26 cellular contexts compared by ENCODE assay signal in the genomic region with DNA sequence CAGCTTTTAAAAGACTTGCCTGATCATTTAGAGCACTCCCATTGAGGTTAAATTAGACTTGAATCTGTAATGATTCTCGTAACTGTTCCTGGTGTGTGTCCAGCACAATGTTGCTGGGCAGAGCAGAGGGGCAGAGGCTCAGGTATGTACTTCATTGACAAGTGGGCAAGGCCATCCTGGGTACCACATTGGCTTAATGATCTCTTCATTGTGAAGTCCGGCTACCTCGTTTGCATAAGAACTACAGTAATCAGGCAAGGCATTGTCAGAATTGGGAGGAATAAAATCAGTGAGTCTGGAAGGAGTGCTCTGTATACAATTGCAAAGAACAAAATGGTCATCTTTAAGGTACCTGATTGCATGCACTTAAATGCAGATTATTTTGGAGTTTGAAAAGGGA. TPM values are rescaled to one million over a fixed set of nuclear protein-coding genes. Genes with fewer than 3 reads are reported as not detected.
DNase-seq lines count a peak whose midpoint lies in the region; ATAC-seq, FAIRE-seq and TF ChIP-seq lines count a peak whose summit lies in the region.
"Had no signal": no experiment of that assay in that cellular context is flagged by ENCODE, and none has a peak within 500 bp of the region (broad histone marks: within the 10 kb centered on the region; RNA-seq: fewer than 3 reads in every experiment).

No MANE protein-coding gene starts in this region.

- peaks cover 66% of the 10 kb centered on the region for H3K4me1 Mint-ChIP-seq in central memory CD8-positive, alpha-beta T cell
- peaks cover 53 to 91% of the 10 kb centered on the region in 2 donors for H3K4me1 Mint-ChIP-seq in stimulated activated naive B cell treated with anti-CD40 and anti-IgM and Interleukin-4, amounts not matched to agents 10 μg/mL and 1 μg/mL and 100 μg/mL, for 72 hours

- TF ChIP-seq CTCF in HepG2 (CRISPR knock-in tag; IDR thresholded peaks at IDR 0.05) (no peak), right lobe of liver (IDR thresholded peaks at IDR 0.05) (no peak), OCI-LY7 (conservative IDR thresholded peaks at IDR 0.05; ENCODE audit: low read length) (no peak)

- no peak for TF ChIP-seq POLR2A in HepG2 (IDR thresholded peaks at IDR 0.05; ENCODE audit: insufficient read depth in 1 of 2, low read depth in 2 of 2, low read length in 2 of 2)
- TF ChIP-seq POLR2A in right lobe of liver (IDR thresholded peaks at IDR 0.05) = no peak

- FAIRE-seq in HepG2 (lab: Jason Lieb, UNC) = no peak
- FAIRE-seq: colon, HTR-8/SVneo had no signal

- peaks cover 65% of the 10 kb centered on the region for H3K36me3 Mint-ChIP-seq in central memory CD8-positive, alpha-beta T cell (ENCODE audit: insufficient read depth)
- H3K36me3 Mint-ChIP-seq in stimulated activated naive B cell treated with anti-CD40 and anti-IgM and Interleukin-4, amounts not matched to agents 10 μg/mL and 1 μg/mL and 100 μg/mL, for 72 hours = peaks cover 56 to 80% of the 10 kb centered on the region in 2 donors

- intact Hi-C loops in HepG2 (cut with micrococcal nuclease; ENCODE audit: unreplicated experiment) (loop anchor here (10.0 kb wide), 2 partner anchors 265 to 385 kb away; no protein-coding TSS in a partner anchor), right lobe of liver (cut with DNase I) (no loop called here), OCI-LY7 (cut with micrococcal nuclease; ENCODE audit: unreplicated experiment) (no loop called here)

- H3K4me2 ChIP-seq in HepG2 (ENCODE audit: low read depth, low read length) (no peak overlapping the region), OCI-LY7 (ENCODE audit: low read length) (peak overlapping the region; percentile 25; the same call in 1 of the 2 replicates)

- no peak for TF ChIP-seq RAD21 in HepG2 (CRISPR knock-in tag; IDR thresholded peaks at IDR 0.05)

- no peak overlapping the region for H3K4me3 ChIP-seq in HepG2 (replicated peaks in 1 of 3; ENCODE audit: insufficient read depth in 1 of 3, low read depth in 2 of 3, low read length in 3 of 3)
- H3K4me3 ChIP-seq in right lobe of liver = no peak overlapping the region
- no peak overlapping the region for H3K4me3 ChIP-seq in OCI-LY7 (ENCODE audit: low read depth, low read length, poor library complexity, severe bottlenecking)
- H3K4me3 ChIP-seq: esophagus squamous epithelium, HAP-1, psoas muscle, tibial nerve had no signal

- no peak for TF ChIP-seq EP300 in HepG2 (IDR thresholded peaks at IDR 0.05; ENCODE audit: low read depth in 2 of 2, low read length in 2 of 2)
- no peak for TF ChIP-seq EP300 in HepG2 (CRISPR knock-in tag; IDR thresholded peaks at IDR 0.05; ENCODE audit: borderline replicate concordance)

- POLR2A ChIA-PET in HepG2 (lab: Yijun Ruan, JAX) (no interaction called here), OCI-LY7 (lab: Charles Lee) (no interaction called here)

- H3K9me3 Mint-ChIP-seq in central memory CD8-positive, alpha-beta T cell = no peaks in the 10 kb centered on the region
- H3K9me3 Mint-ChIP-seq in stimulated activated naive B cell treated with anti-CD40 and anti-IgM and Interleukin-4, amounts not matched to agents 10 μg/mL and 1 μg/mL and 100 μg/mL, for 72 hours = no peaks in the 10 kb centered on the region
- H3K9me3 Mint-ChIP-seq: CD14-positive monocyte; effector memory CD8-positive, alpha-beta T cell had no signal

- H3K4me1 ChIP-seq in HepG2 (ENCODE audit: insufficient read depth, low read length) (peaks cover 52% of the 10 kb centered on the region), right lobe of liver (peaks cover 0 to 7% (median 2%) of the 10 kb centered on the region in 4 donors), OCI-LY7 (ENCODE audit: insufficient read depth, low read length, poor library complexity, severe bottlenecking) (peaks cover 82% of the 10 kb centered on the region)

- ATAC-seq in HepG2 = no peak
- no peak for ATAC-seq in right lobe of liver
- ATAC-seq in central memory CD8-positive, alpha-beta T cell (replicated peaks; ENCODE audit: extremely low read depth, poor library complexity, severe bottlenecking) = no peak
- no peak for ATAC-seq in stimulated activated naive B cell treated with anti-CD40 and anti-IgM and Interleukin-4, amounts not matched to agents 10 μg/mL and 1 μg/mL and 100 μg/mL, for 72 hours (replicated peaks)
- ATAC-seq in GM21515 (IDR thresholded peaks at IDR 0.05; ENCODE audit: unreplicated experiment) = no peak
- no peak for ATAC-seq in GM21390 (IDR thresholded peaks at IDR 0.05; ENCODE audit: unreplicated experiment)
- ATAC-seq in HG03045 (IDR thresholded peaks at IDR 0.05; ENCODE audit: unreplicated experiment) = no peak
- ATAC-seq: effector memory CD8-positive, alpha-beta T cell; left colon; psoas muscle had no signal

- no peak overlapping the region for H3K4me3 Mint-ChIP-seq in central memory CD8-positive, alpha-beta T cell
- H3K4me3 Mint-ChIP-seq in stimulated activated naive B cell treated with anti-CD40 and anti-IgM and Interleukin-4, amounts not matched to agents 10 μg/mL and 1 μg/mL and 100 μg/mL, for 72 hours = no peak overlapping the region
- H3K4me3 Mint-ChIP-seq: CD14-positive monocyte; effector memory CD8-positive, alpha-beta T cell had no signal

- H3K27ac ChIP-seq in HepG2 (ENCODE audit: extremely low read length, insufficient read depth, low read length) (no peak overlapping the region), right lobe of liver (no peak overlapping the region), OCI-LY7 (ENCODE audit: low read depth, low read length, poor library complexity, severe bottlenecking) (no peak overlapping the region)
- H3K27ac ChIP-seq: esophagus squamous epithelium, neutrophil, psoas muscle, tibial nerve had no signal

- CTCF ChIA-PET in HepG2 (lab: Yijun Ruan, JAX; ENCODE audit: low intra/inter-chr PET ratio, low total read pairs) = no interaction called here
- CTCF ChIA-PET in OCI-LY7 (lab: Charles Lee; ENCODE audit: unreplicated experiment) = no interaction called here

- peaks cover 44% of the 10 kb centered on the region for H3K79me2 ChIP-seq in HepG2 (ENCODE audit: insufficient read depth, low read length)
- H3K79me2 ChIP-seq in OCI-LY7 (ENCODE audit: insufficient read depth, low read depth, low read length) = peaks cover 64% of the 10 kb centered on the region

- H4K20me1 ChIP-seq in HepG2 (ENCODE audit: insufficient read depth, low read length) (peaks cover 81% of the 10 kb centered on the region), OCI-LY7 (ENCODE audit: insufficient read depth, low read length) (peaks cover 66% of the 10 kb centered on the region)

- peak overlapping the region; percentile 44 for H3K27ac Mint-ChIP-seq in central memory CD8-positive, alpha-beta T cell (ENCODE audit: low read depth)
- peak overlapping the region; percentile 44 for H3K27ac Mint-ChIP-seq in stimulated activated naive B cell treated with anti-CD40 and anti-IgM and Interleukin-4, amounts not matched to agents 10 μg/mL and 1 μg/mL and 100 μg/mL, for 72 hours

- no peaks in the 10 kb centered on the region for H3K27me3 ChIP-seq in HepG2 (ENCODE audit: control insufficient read depth in 1 of 2, insufficient read depth in 2 of 2, low read length in 2 of 2)
- H3K27me3 ChIP-seq in right lobe of liver = no peaks in the 10 kb centered on the region
- H3K27me3 ChIP-seq: esophagus squamous epithelium, neutrophil, tibial nerve had no signal

- no peaks in the 10 kb centered on the region for H3K9me2 ChIP-seq in OCI-LY7 (ENCODE audit: insufficient read depth, low read length)

- H3K36me3 ChIP-seq in HepG2 (replicated peaks in 1 of 2; ENCODE audit: control insufficient read depth in 1 of 2, insufficient read depth in 2 of 2, low read length in 2 of 2) (peaks cover 28 to 71% of the 10 kb centered on the region in 2 experiments), right lobe of liver (peaks cover 7 to 72% (median 44%) of the 10 kb centered on the region in 4 donors), OCI-LY7 (ENCODE audit: insufficient read depth, low read length) (peaks cover 90% of the 10 kb centered on the region)

- H2AFZ ChIP-seq in HepG2 (ENCODE audit: low read length) (no peak overlapping the region), OCI-LY7 (ENCODE audit: low read length) (no peak overlapping the region)

- in situ Hi-C loops in HepG2 (cut with HindIII; ENCODE audit: extremely low pct_ligation_motif_present, low pct_unique_long_range_greater_than_20kb) = no loop called here

- DNase-seq in HepG2 (ENCODE audit: low spot score) (no peak), right lobe of liver (no peak), OCI-LY7 (ENCODE audit: low spot score) (no peak)
- no peak for DNase-seq in central memory CD8-positive, alpha-beta T cell (ENCODE audit: low spot score in 2 of 2)
- DNase-seq in stimulated activated naive B cell treated with anti-CD40 and anti-IgM and Interleukin-4, amounts not matched to agents 10 μg/mL and 1 μg/mL and 100 μg/mL, for 72 hours = no peak
- DNase-seq: activated CD4-positive, alpha-beta T cell treated with anti-CD3 and anti-CD28 coated beads for 1 hour; DMS53; effector memory CD8-positive, alpha-beta T cell; esophagus squamous epithelium; left colon; midbrain; NCI-H2081 treated with DMSO at 0.1 percent for 48 hours; psoas muscle; Right ventricle myocardium superior; stimulated activated CD4-positive, alpha-beta T cell treated with anti-CD3 and anti-CD28 coated beads, Interleukin-1b, Interleukin-23, amount 100 ng/mL, for 48 hours; stimulated activated naive CD4-positive, alpha-beta T cell treated with Interleukin-2 at 50 U/mL for 16 hours; SW 1271 had no signal

- no peak overlapping the region for H3K9ac ChIP-seq in HepG2 (ENCODE audit: insufficient read depth, low read depth, low read length)

- no peaks in the 10 kb centered on the region for H3K9me3 ChIP-seq in HepG2 (ENCODE audit: low read length)
- H3K9me3 ChIP-seq in right lobe of liver = no peaks in the 10 kb centered on the region
- no peaks in the 10 kb centered on the region for H3K9me3 ChIP-seq in OCI-LY7 (ENCODE audit: low read length)
- H3K9me3 ChIP-seq: esophagus squamous epithelium, HAP-1, neutrophil, psoas muscle, tibial nerve had no signal

- no peaks in the 10 kb centered on the region for H3K27me3 Mint-ChIP-seq in central memory CD8-positive, alpha-beta T cell
- H3K27me3 Mint-ChIP-seq in stimulated activated naive B cell treated with anti-CD40 and anti-IgM and Interleukin-4, amounts not matched to agents 10 μg/mL and 1 μg/mL and 100 μg/mL, for 72 hours = no peaks in the 10 kb centered on the region
- H3K27me3 Mint-ChIP-seq: effector memory CD8-positive, alpha-beta T cell had no signal

- BruUV-seq in HepG2 (replicated peaks; lab: Mats Ljungman, UMichigan) (no TSS peak), OCI-LY7 (replicated peaks; lab: Mats Ljungman, UMichigan) (no TSS peak)

- 97% methylated on average over 3 of the region's 3 CpGs for WGBS in HepG2 (ENCODE audit: low lambda C conversion rate)
- WGBS in right lobe of liver (ENCODE audit: insufficient coverage, low coverage, low lambda C conversion rate, missing lambda C conversion rate) = 69% methylated on average over 3 of the region's 3 CpGs

RNA-seq across cellular contexts. Expression of a gene that starts 6.1 kb away (rescaled TPM):
- total RNA-seq in HepG2 (2016; rRNA removed; fragmentation: Illumina TruSeq; extraction: Trizol) (2,690 and 3,176 TPM in 2 replicates), right lobe of liver (100 to 1,000 TPM; 406 to 921 (median 499) TPM), OCI-LY7 (2022) (2,059 and 2,387 TPM in 2 replicates)
- 3,443 and 3,899 TPM in 2 replicates for total RNA-seq in HepG2 (2016; cell fraction: cytosol; rRNA removed; fragmentation: Illumina TruSeq; extraction: Trizol; ENCODE audit: low read depth)
- 2,643 and 3,338 TPM in 2 replicates for total RNA-seq in HepG2 (2016; cell fraction: insoluble cytoplasmic fraction; rRNA removed; fragmentation: Illumina TruSeq; extraction: Trizol)
- total RNA-seq in HepG2 (2016; cell fraction: membrane; rRNA removed; fragmentation: Illumina TruSeq; extraction: Trizol) = 5,731 and 5,852 TPM in 2 replicates
- 895 and 969 TPM in 2 replicates for total RNA-seq in HepG2 (2016; cell fraction: nucleus; rRNA removed; fragmentation: Illumina TruSeq; extraction: Trizol)
- 2,639 and 3,319 TPM in 2 replicates for polyA plus RNA-seq in HepG2 (2011; rRNA removed)
- polyA plus RNA-seq in HepG2 (2011; cell fraction: cytosol; rRNA removed) = 3,964 and 5,129 TPM in 2 replicates
- 933 and 1,313 TPM in 2 replicates for polyA plus RNA-seq in HepG2 (2011; cell fraction: nucleus; rRNA removed)
- 4,478 and 4,556 TPM in 2 replicates for polyA plus RNA-seq in HepG2 (2012)
- 4,871 and 5,001 TPM in 2 replicates for polyA plus RNA-seq in HepG2 (2016; cell fraction: cytosol; fragmentation: Illumina TruSeq; extraction: Trizol; ENCODE audit: low read depth)
- 3,512 and 4,058 TPM in 2 replicates for polyA plus RNA-seq in HepG2 (2016; cell fraction: insoluble cytoplasmic fraction; fragmentation: Illumina TruSeq; extraction: Trizol; ENCODE audit: low read depth)
- 5,657 and 5,670 TPM in 2 replicates for polyA plus RNA-seq in HepG2 (2016; cell fraction: membrane; fragmentation: Illumina TruSeq; extraction: Trizol; ENCODE audit: low read depth)
- polyA plus RNA-seq in HepG2 (2016; cell fraction: nucleus; fragmentation: Illumina TruSeq; extraction: Trizol; ENCODE audit: insufficient read depth, low read depth) = 1,685 and 1,837 TPM in 2 replicates
- 161 and 446 TPM in 2 replicates for polyA minus RNA-seq in HepG2 (2011; rRNA and poly(A)+ RNA removed; ENCODE audit: low replicate concordance)
- 641 and 802 TPM in 2 replicates for polyA minus RNA-seq in HepG2 (2011; cell fraction: cytosol; rRNA and poly(A)+ RNA removed)
- polyA minus RNA-seq in HepG2 (2011; cell fraction: nucleus; rRNA and poly(A)+ RNA removed) = 344 and 614 TPM in 2 replicates
- total RNA-seq in OCI-LY7 (2014; rRNA removed; shearing (Covaris generic)) = 3,395 and 3,631 TPM in 2 replicates

RNA-seq across cellular contexts. Expression of a gene that starts 10.4 kb away (rescaled TPM):
- total RNA-seq in HepG2 (2016; rRNA removed; fragmentation: Illumina TruSeq; extraction: Trizol) (19.2 and 26.3 TPM in 2 replicates), right lobe of liver (1 to 10 TPM; 5.5 to 8.5 (median 6.4) TPM), OCI-LY7 (2022) (18.1 and 21.5 TPM in 2 replicates)
- 6.3 TPM in 2 replicates for total RNA-seq in HepG2 (2016; cell fraction: cytosol; rRNA removed; fragmentation: Illumina TruSeq; extraction: Trizol; ENCODE audit: low read depth)
- total RNA-seq in HepG2 (2016; cell fraction: insoluble cytoplasmic fraction; rRNA removed; fragmentation: Illumina TruSeq; extraction: Trizol) = 18.7 and 24.8 TPM in 2 replicates
- 8.1 and 8.7 TPM in 2 replicates for total RNA-seq in HepG2 (2016; cell fraction: membrane; rRNA removed; fragmentation: Illumina TruSeq; extraction: Trizol)
- total RNA-seq in HepG2 (2016; cell fraction: nucleus; rRNA removed; fragmentation: Illumina TruSeq; extraction: Trizol) = 26.9 and 33.4 TPM in 2 replicates
- 13.2 and 13.6 TPM in 2 replicates for polyA plus RNA-seq in HepG2 (2011; rRNA removed)
- polyA plus RNA-seq in HepG2 (2011; cell fraction: cytosol; rRNA removed) = 10.1 and 11.6 TPM in 2 replicates
- polyA plus RNA-seq in HepG2 (2011; cell fraction: nucleus; rRNA removed) = 13.4 and 15.1 TPM in 2 replicates
- 13.5 and 15.5 TPM in 2 replicates for polyA plus RNA-seq in HepG2 (2012)
- 1.0 and 1.3 TPM in 2 replicates for polyA plus RNA-seq in HepG2 (2016; cell fraction: cytosol; fragmentation: Illumina TruSeq; extraction: Trizol; ENCODE audit: low read depth)
- polyA plus RNA-seq in HepG2 (2016; cell fraction: insoluble cytoplasmic fraction; fragmentation: Illumina TruSeq; extraction: Trizol; ENCODE audit: low read depth) = 19.3 and 20.6 TPM in 2 replicates
- polyA plus RNA-seq in HepG2 (2016; cell fraction: membrane; fragmentation: Illumina TruSeq; extraction: Trizol; ENCODE audit: low read depth) = 2.3 and 3.0 TPM in 2 replicates
- 28.5 and 29.9 TPM in 2 replicates for polyA plus RNA-seq in HepG2 (2016; cell fraction: nucleus; fragmentation: Illumina TruSeq; extraction: Trizol; ENCODE audit: insufficient read depth, low read depth)
- 29.5 and 34.2 TPM in 2 replicates for polyA minus RNA-seq in HepG2 (2011; rRNA and poly(A)+ RNA removed; ENCODE audit: low replicate concordance)
- 26.9 and 33.1 TPM in 2 replicates for polyA minus RNA-seq in HepG2 (2011; cell fraction: cytosol; rRNA and poly(A)+ RNA removed)
- 65.7 and 71.6 TPM in 2 replicates for polyA minus RNA-seq in HepG2 (2011; cell fraction: nucleus; rRNA and poly(A)+ RNA removed)
- total RNA-seq in OCI-LY7 (2014; rRNA removed; shearing (Covaris generic)) = 11.6 and 16.3 TPM in 2 replicates
